ENCODE assay signal across 14 cellular contexts in the genomic region with DNA sequence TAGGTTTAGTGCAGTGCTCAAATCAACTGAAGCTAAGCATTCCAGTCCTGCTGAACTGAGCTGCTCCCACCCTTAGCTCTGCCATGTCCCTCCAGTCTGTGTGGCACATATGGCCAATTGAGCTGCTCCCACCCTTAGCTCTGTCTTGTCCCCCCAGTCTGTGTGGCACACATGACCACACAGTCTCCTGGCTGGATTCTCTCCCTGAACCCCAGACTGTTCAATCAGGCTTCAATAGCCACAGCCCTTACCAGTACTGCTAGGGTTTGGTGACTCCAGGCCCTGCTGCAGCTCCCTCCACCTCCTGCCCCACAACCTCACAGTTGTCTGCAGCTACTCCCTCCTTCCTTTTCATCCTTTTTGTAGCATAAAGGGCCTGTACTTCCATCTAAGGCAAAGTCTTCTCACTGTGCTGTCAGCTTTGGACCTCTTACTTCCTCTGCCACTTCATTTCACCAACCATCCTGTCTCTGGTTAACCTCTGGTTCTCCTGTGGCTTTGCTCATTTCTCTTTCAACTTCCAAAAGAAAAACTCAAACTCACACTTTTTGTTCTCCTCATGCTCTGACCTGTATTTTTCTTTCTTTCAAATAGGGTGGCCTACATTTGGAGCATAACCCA. TPM values are rescaled to one million over a fixed set of nuclear protein-coding genes. Genes with fewer than 3 reads are reported as not detected.
A peak's percentile ranks its signal among the peaks of the same experiment; 100 is the strongest.
DNase-seq lines count a peak whose midpoint lies in the region; ATAC-seq and TF ChIP-seq lines count a peak whose summit lies in the region.
"Had no signal": no experiment of that assay in that cellular context is flagged by ENCODE, and none has a peak within 500 bp of the region (broad histone marks: within the 10 kb centered on the region; RNA-seq: fewer than 3 reads in every experiment).

No MANE protein-coding gene starts in this region.

- peaks cover 20% of the 10 kb centered on the region for H3K4me1 ChIP-seq in CD8-positive, alpha-beta T cell (ENCODE audit: insufficient read depth, low read length)
- peaks cover 32% of the 10 kb centered on the region for H3K4me1 ChIP-seq in Loucy (ENCODE audit: insufficient read depth, low read length, poor library complexity, severe bottlenecking)
- H3K4me1 ChIP-seq in esophagus squamous epithelium: no peaks in the 10 kb centered on the region

- no peaks in the 10 kb centered on the region for H4K20me1 ChIP-seq in Loucy (ENCODE audit: insufficient read depth, low read length, poor library complexity, severe bottlenecking)

- no peaks in the 10 kb centered on the region for H3K9me2 ChIP-seq in Loucy (replicated peaks; ENCODE audit: low read depth, low read length)

- peak overlapping the region; percentile 73 for H2AFZ ChIP-seq in Loucy (ENCODE audit: low read length)

- DNase-seq in CD8-positive, alpha-beta T cell: no peak
- DNase-seq in AG08396 (ENCODE audit: low spot score) (no peak), esophagus squamous epithelium (lab: John Stamatoyannopoulos, UW) (no peak), GM13976 (ENCODE audit: low spot score) (no peak), left ventricle myocardium superior (no peak)
- DNase-seq: C1 segment of cervical spinal cord; H9; NCI-H1694 treated with DMSO at 0.1 percent for 48 hours; stimulated activated naive B cell treated with anti-CD40 and anti-IgM and Interleukin-4, amounts not matched to agents 10 μg/mL and 1 μg/mL and 100 μg/mL, for 72 hours had no signal

- peak overlapping the region; percentile 40 for H3K4me2 ChIP-seq in Loucy (ENCODE audit: low read depth, low read length, poor library complexity, severe bottlenecking)

- no peak overlapping the region for H3K27ac ChIP-seq in CD8-positive, alpha-beta T cell (ENCODE audit: low read depth, low read length)
- no peak overlapping the region for H3K27ac ChIP-seq in esophagus squamous epithelium
- H3K27ac ChIP-seq: esophagus muscularis mucosa had no signal

- H3K4me3 Mint-ChIP-seq in CD8-positive, alpha-beta T cell: no peak overlapping the region
- H3K4me3 Mint-ChIP-seq: activated naive CD4-positive, alpha-beta T cell treated with anti-CD3 and anti-CD28 coated beads, Interleukin-2, amount 50 U/mL, for 24 hours; H9; stimulated activated naive B cell treated with anti-CD40 and anti-IgM and Interleukin-4, amounts not matched to agents 10 μg/mL and 1 μg/mL and 100 μg/mL, for 72 hours had no signal

- no peaks in the 10 kb centered on the region for H3K36me3 ChIP-seq in CD8-positive, alpha-beta T cell (ENCODE audit: insufficient read depth, low read length)
- no peaks in the 10 kb centered on the region for H3K36me3 ChIP-seq in Loucy (ENCODE audit: insufficient read depth, low read length)
- H3K36me3 ChIP-seq in esophagus squamous epithelium: no peaks in the 10 kb centered on the region
- H3K36me3 ChIP-seq: esophagus muscularis mucosa had no signal

- H3F3A ChIP-seq in Loucy (ENCODE audit: low read depth): no peaks in the 10 kb centered on the region

- no peaks in the 10 kb centered on the region for H3K27me3 Mint-ChIP-seq in CD8-positive, alpha-beta T cell (ENCODE audit: low read depth)
- H3K27me3 Mint-ChIP-seq: activated naive CD4-positive, alpha-beta T cell treated with anti-CD3 and anti-CD28 coated beads, Interleukin-2, amount 50 U/mL, for 24 hours; stimulated activated naive B cell treated with anti-CD40 and anti-IgM and Interleukin-4, amounts not matched to agents 10 μg/mL and 1 μg/mL and 100 μg/mL, for 72 hours had no signal

- CTCF ChIA-PET in CD8-positive, alpha-beta T cell (lab: Charles Lee): interaction anchor here (1.5 kb wide), 1 partner anchor 15 kb away, joined by 3 read pairs; no protein-coding TSS in a partner anchor

- ATAC-seq in CD8-positive, alpha-beta T cell: no peak
- ATAC-seq in GM19025 (IDR thresholded peaks at IDR 0.05; ENCODE audit: low read depth, unreplicated experiment): peak; percentile 72
- ATAC-seq in HG02798 (IDR thresholded peaks at IDR 0.05; ENCODE audit: poor library complexity, unreplicated experiment): peak; percentile 76
- no peak for ATAC-seq in left ventricle myocardium superior

- H3K4me1 Mint-ChIP-seq in CD8-positive, alpha-beta T cell (ENCODE audit: low read depth): peaks cover 20% of the 10 kb centered on the region
- H3K4me1 Mint-ChIP-seq: stimulated activated naive B cell treated with anti-CD40 and anti-IgM and Interleukin-4, amounts not matched to agents 10 μg/mL and 1 μg/mL and 100 μg/mL, for 72 hours had no signal

- no peaks in the 10 kb centered on the region for H3K27me3 ChIP-seq in CD8-positive, alpha-beta T cell (ENCODE audit: insufficient read depth, low read length)
- H3K27me3 ChIP-seq in Loucy (ENCODE audit: insufficient read depth, low read length, poor library complexity, severe bottlenecking): no peaks in the 10 kb centered on the region
- H3K27me3 ChIP-seq in esophagus squamous epithelium: no peaks in the 10 kb centered on the region
- H3K27me3 ChIP-seq: esophagus muscularis mucosa had no signal

- H3K79me2 ChIP-seq in Loucy (ENCODE audit: insufficient read depth, low read length): no peaks in the 10 kb centered on the region

- no peak overlapping the region for H3K4me3 ChIP-seq in CD8-positive, alpha-beta T cell (ENCODE audit: low read depth, low read length)
- H3K4me3 ChIP-seq in Loucy (ENCODE audit: low read length, poor library complexity, severe bottlenecking) (peak overlapping the region; percentile 28), esophagus squamous epithelium (no peak overlapping the region)
- H3K4me3 ChIP-seq: esophagus muscularis mucosa had no signal

- intact Hi-C loops in CD8-positive, alpha-beta T cell (cut with DNase I, micrococcal nuclease): no loop called here
- intact Hi-C loops in esophagus squamous epithelium (cut with DNase I): no loop called here
- intact Hi-C loops in left ventricle myocardium superior (cut with micrococcal nuclease): no loop called here

- TF ChIP-seq POLR2A in esophagus squamous epithelium (IDR thresholded peaks at IDR 0.05): no peak

- in situ Hi-C loops in GM13976 (cut with MboI; ENCODE audit: low sequenced_read_pairs, unreplicated experiment): no loop called here

- peaks cover 2% of the 10 kb centered on the region for H3K9me3 Mint-ChIP-seq in CD8-positive, alpha-beta T cell
- H3K9me3 Mint-ChIP-seq: activated naive CD4-positive, alpha-beta T cell treated with anti-CD3 and anti-CD28 coated beads, Interleukin-2, amount 50 U/mL, for 24 hours had no signal

- H3K9me3 ChIP-seq in CD8-positive, alpha-beta T cell (ENCODE audit: low read length): no peaks in the 10 kb centered on the region
- H3K9me3 ChIP-seq in Loucy (ENCODE audit: insufficient read depth, low read depth, low read length): no peaks in the 10 kb centered on the region
- H3K9me3 ChIP-seq in esophagus squamous epithelium: no peaks in the 10 kb centered on the region
- H3K9me3 ChIP-seq: esophagus muscularis mucosa had no signal

- H3K36me3 Mint-ChIP-seq in CD8-positive, alpha-beta T cell: no peaks in the 10 kb centered on the region
- H3K36me3 Mint-ChIP-seq: activated naive CD4-positive, alpha-beta T cell treated with anti-CD3 and anti-CD28 coated beads, Interleukin-2, amount 50 U/mL, for 24 hours had no signal

- H3K9ac ChIP-seq in Loucy (ENCODE audit: low read depth, low read length, poor library complexity, severe bottlenecking): peak overlapping the region; percentile 46

- no peak for TF ChIP-seq CTCF in CD8-positive, alpha-beta T cell (IDR thresholded peaks at IDR 0.05)
- TF ChIP-seq CTCF in Loucy (conservative IDR thresholded peaks at IDR 0.05; ENCODE audit: low read length) (no peak), esophagus squamous epithelium (IDR thresholded peaks at IDR 0.05) (no peak), GM13976 (IDR thresholded peaks at IDR 0.05; ENCODE audit: borderline replicate concordance, control extremely low read depth, extremely low read depth, insufficient read depth, missing control alignments) (no peak)

- H3K27ac Mint-ChIP-seq in CD8-positive, alpha-beta T cell: peak overlapping the region; percentile 49
- H3K27ac Mint-ChIP-seq: activated naive CD4-positive, alpha-beta T cell treated with anti-CD3 and anti-CD28 coated beads, Interleukin-2, amount 50 U/mL, for 24 hours; H9; stimulated activated naive B cell treated with anti-CD40 and anti-IgM and Interleukin-4, amounts not matched to agents 10 μg/mL and 1 μg/mL and 100 μg/mL, for 72 hours had no signal

- POLR2A ChIA-PET in CD8-positive, alpha-beta T cell (lab: Charles Lee): no interaction called here

RNA-seq across cellular contexts. Expression of gene ADAMTS12, which starts 50.8 kb away (rescaled TPM):
- total RNA-seq in CD8-positive, alpha-beta T cell: not detected
- total RNA-seq in esophagus squamous epithelium (1 to 10 TPM in 1 of 4 donors, under 1 TPM in 2, not detected in 1; 0.73 to 1.3 (median 0.76) TPM), left ventricle myocardium superior (1.4 TPM)

Comparison
In these comparisons a context has a peak if more than half of its experiments do, and no peak if none do; other contexts are left out.
1. ATAC-seq: peak in GM19025 (single experiment) and HG02798 (single experiment); none in CD8-positive, alpha-beta T cell (single experiment) and left ventricle myocardium superior (single experiment).